10 cellular contexts compared by ENCODE assay signal in genomic region chr16:47565454-47565853, GRCh38.
DNase-seq lines count a peak whose midpoint lies in the region; ATAC-seq and TF ChIP-seq lines count a peak whose summit lies in the region.
"Had no signal": no experiment of that assay in that cellular context is flagged by ENCODE, and none has a peak within 500 bp of the region (broad histone marks: within the 10 kb centered on the region; RNA-seq: fewer than 3 reads in every experiment).

No MANE protein-coding gene starts in this region.

- TF ChIP-seq CTCF in fibroblast of pulmonary artery (IDR thresholded peaks at IDR 0.05; ENCODE audit: low read length, missing control alignments): no peak
- no peak for TF ChIP-seq CTCF in GM13977 (IDR thresholded peaks at IDR 0.05; ENCODE audit: extremely low read depth, insufficient read depth, missing control alignments)
- TF ChIP-seq CTCF in prostate gland (IDR thresholded peaks at IDR 0.05): no peak

- no peaks in the 10 kb centered on the region for H3K4me1 ChIP-seq in prostate gland (replicated peaks)

- no peaks in the 10 kb centered on the region for H3K9me3 ChIP-seq in T-helper 17 cell (ENCODE audit: control insufficient read depth, low read length, poor library complexity, severe bottlenecking)
- no peaks in the 10 kb centered on the region for H3K9me3 ChIP-seq in prostate gland
- H3K9me3 ChIP-seq: SJSA1 had no signal

- ATAC-seq in T-helper 17 cell: peak; percentile 37
- no peak for ATAC-seq in HG03159 (IDR thresholded peaks at IDR 0.05; ENCODE audit: unreplicated experiment)

- H3K36me3 Mint-ChIP-seq in T-helper 17 cell (ENCODE audit: low read depth): peaks cover 4% of the 10 kb centered on the region

- H3K27ac Mint-ChIP-seq in T-helper 17 cell: peak overlapping the region; percentile 10
- H3K27ac Mint-ChIP-seq: endodermal cell had no signal

- H3K36me3 ChIP-seq in prostate gland: no peaks in the 10 kb centered on the region
- H3K36me3 ChIP-seq: SJSA1 had no signal

- H3K27ac ChIP-seq in prostate gland: no peak overlapping the region
- H3K27ac ChIP-seq: SJSA1 had no signal

- WGBS in prostate gland: 68% methylated on average over 6 of the region's 6 CpGs

- intact Hi-C loops in prostate gland (cut with DNase I): no loop called here

- no peaks in the 10 kb centered on the region for H3K27me3 Mint-ChIP-seq in T-helper 17 cell

- H3K4me3 Mint-ChIP-seq in T-helper 17 cell: peak overlapping the region; percentile 53
- H3K4me3 Mint-ChIP-seq: endodermal cell had no signal

- TF ChIP-seq POLR2A in prostate gland (IDR thresholded peaks at IDR 0.05): no peak

- peaks cover 37% of the 10 kb centered on the region for H3K4me1 Mint-ChIP-seq in T-helper 17 cell

- DNase-seq in HK-2 (ENCODE audit: unreplicated experiment): peak; percentile 51
- DNase-seq in T-helper 17 cell: no peak
- peak; percentile 82 for DNase-seq in fibroblast of pulmonary artery (ENCODE audit: low read depth)
- DNase-seq in skeletal muscle cell (ENCODE audit: low read depth): peak; percentile 38
- no peak for DNase-seq in GM13977 (ENCODE audit: low spot score)
- no peak for DNase-seq in stimulated activated CD4-positive, alpha-beta T cell treated with anti-CD3 and anti-CD28 coated beads, Interleukin-12 subunit alpha, Interleukin-12 subunit beta, amount 100 ng/mL, for 4 hours
- DNase-seq in prostate gland (ENCODE audit: low spot score): no peak
- DNase-seq: endodermal cell had no signal

- in situ Hi-C loops in GM13977 (cut with MboI; ENCODE audit: low pct_unique_long_range_greater_than_20kb, low sequenced_read_pairs, unreplicated experiment): no loop called here

- H3K4me3 ChIP-seq in fibroblast of pulmonary artery (replicated peaks; ENCODE audit: low read depth, low read length) (no peak overlapping the region), skeletal muscle cell (ENCODE audit: low read depth, low read length) (no peak overlapping the region), prostate gland (no peak overlapping the region)
- H3K4me3 ChIP-seq: SJSA1 had no signal

- H3K27me3 ChIP-seq in prostate gland (replicated peaks; ENCODE audit: insufficient read depth): no peaks in the 10 kb centered on the region
- H3K27me3 ChIP-seq: SJSA1 had no signal

Comparison
In these comparisons a context has a peak if more than half of its experiments do, and no peak if none do; other contexts are left out.
1. DNase-seq: peak in HK-2 (single experiment), fibroblast of pulmonary artery (single experiment) and skeletal muscle cell (single experiment); none in T-helper 17 cell (0 of 3), GM13977 (single experiment), stimulated activated CD4-positive, alpha-beta T cell treated with anti-CD3 and anti-CD28 coated beads, Interleukin-12 subunit alpha, Interleukin-12 subunit beta, amount 100 ng/mL, for 4 hours (single experiment) and prostate gland (single experiment).